1 cellular context compared by ENCODE assay signal in genomic region chr22:40182231-40182835, GRCh38.
TF ChIP-seq lines count a peak whose summit lies in the region.

No MANE protein-coding gene starts in this region.

TF ChIP-seq in K562, 482 proteins besides CTCF, POLR2A, EP300 and RAD21 (continued from another document):
- TF ChIP-seq ZBTB11 (CRISPR knock-in tag; IDR thresholded peaks at IDR 0.05) (peak in 1 of 3 experiments; percentile 39; a peak in 1 of 6 replicates), HDGF (IDR thresholded peaks at IDR 0.05) (no peak)
TF ChIP-seq in K562: peak in this region for 1.
